ENCODE assay signal across 18 cellular contexts in genomic region chr5:131148835-131149234, GRCh38. TPM values are rescaled to one million over a fixed set of nuclear protein-coding genes. Genes with fewer than 3 reads are reported as not detected.
DNase-seq lines count a peak whose midpoint lies in the region; ATAC-seq and TF ChIP-seq lines count a peak whose summit lies in the region.
"Had no signal": no experiment of that assay in that cellular context is flagged by ENCODE, and none has a peak within 500 bp of the region (broad histone marks: within the 10 kb centered on the region; RNA-seq: fewer than 3 reads in every experiment).

No MANE protein-coding gene starts in this region.

- H2AK9ac ChIP-seq in IMR-90 (replicated peaks; ENCODE audit: low read depth, low read length, poor library complexity): no peak overlapping the region

- DNase-seq in IMR-90 (no peak), caudate nucleus (lab: John Stamatoyannopoulos, UW) (peak in 46 of 61 donors; percentile 1 to 69 (median 34)), putamen (ENCODE audit: low spot score) (peak; percentile 86), hepatic stellate cell (ENCODE audit: low spot score) (no peak)
- DNase-seq: DMS79 treated with DMSO at 0.1 percent for 48 hours, GM23248, NCI-H1436, NCI-H1930, NCI-H226, NCI-H524, NCI-H82, SJCRH30 had no signal

- no peak for TF ChIP-seq CTCF in IMR-90 (conservative IDR thresholded peaks at IDR 0.05; ENCODE audit: low read depth, low read length)

- no peak overlapping the region for H4K91ac ChIP-seq in IMR-90 (ENCODE audit: insufficient read depth, low read depth, low read length)

- H3K9ac ChIP-seq in IMR-90 (ENCODE audit: low read depth, low read length): no peak overlapping the region
- H3K9ac ChIP-seq: GM23248 had no signal

- H4K20me1 ChIP-seq in IMR-90 (ENCODE audit: insufficient read depth, low read length): no peaks in the 10 kb centered on the region

- TF ChIP-seq RAD21 in IMR-90 (IDR thresholded peaks at IDR 0.05; ENCODE audit: low read length): no peak

- TF ChIP-seq POLR2A in IMR-90 (IDR thresholded peaks at IDR 0.05; ENCODE audit: low read depth, low read length): no peak

- in situ Hi-C loops in IMR-90 (cut with MboI; ENCODE audit: low sequenced_read_pairs): no loop called here

- no peak overlapping the region; a peak in 1 of 4 replicates for H4K8ac ChIP-seq in IMR-90 (ENCODE audit: low read depth in 2 of 2, low read length in 2 of 2)

- no peak overlapping the region for H2BK15ac ChIP-seq in IMR-90 (ENCODE audit: low read depth, low read length)

- BruUV-seq in IMR-90 (replicated peaks; lab: Mats Ljungman, UMichigan): no TSS peak

- no peak overlapping the region for H3K4me2 ChIP-seq in IMR-90 (ENCODE audit: low read depth, low read length)

- H3K9me3 ChIP-seq in IMR-90 (ENCODE audit: control insufficient read depth, insufficient read depth, low read length): no peaks in the 10 kb centered on the region
- H3K9me3 ChIP-seq: HAP-1, SJCRH30 had no signal

- H2BK20ac ChIP-seq in IMR-90 (ENCODE audit: low read depth, low read length): peak overlapping the region; percentile 34; the same call in 1 of the 2 replicates

- no peak overlapping the region for H3K18ac ChIP-seq in IMR-90 (ENCODE audit: low read depth, low read length)

- H3K79me1 ChIP-seq in IMR-90 (ENCODE audit: low read depth in 1 of 2, low read length in 2 of 2): no peaks in the 10 kb centered on the region

- 100% methylated on average over 1 of the region's 2 CpGs; no CpG with 5 or more reads in 1 of the 2 experiments for WGBS in IMR-90 (ENCODE audit: extremely low coverage in 2 of 2, insufficient read length in 1 of 2), 2 experiments

- H3K23ac ChIP-seq in IMR-90 (ENCODE audit: low read depth, low read length): peak overlapping the region; percentile 42; the same call in 1 of the 2 replicates

- H3K36me3 ChIP-seq in IMR-90 (ENCODE audit: control insufficient read depth, insufficient read depth, low read length): no peaks in the 10 kb centered on the region
- H3K36me3 ChIP-seq: HAP-1, SJCRH30 had no signal

- no peak overlapping the region for H2BK120ac ChIP-seq in IMR-90 (ENCODE audit: low read depth, low read length)

- no peak overlapping the region for H2AK5ac ChIP-seq in IMR-90 (ENCODE audit: low read depth, low read length)

- H3K56ac ChIP-seq in IMR-90 (ENCODE audit: extremely low read depth, insufficient read depth, low read length): no peak overlapping the region

- no peak overlapping the region for H3K4me3 ChIP-seq in IMR-90 (ENCODE audit: insufficient read depth, low read depth, low read length)
- H3K4me3 ChIP-seq: GM23248, HAP-1, SJCRH30 had no signal

- no peak overlapping the region for H3K4ac ChIP-seq in IMR-90 (ENCODE audit: low read depth, low read length)

- peaks cover 7% of the 10 kb centered on the region; the same call in 1 of the 2 replicates for H3K9me1 ChIP-seq in IMR-90 (ENCODE audit: insufficient read depth, low read length)

- H4K5ac ChIP-seq in IMR-90 (ENCODE audit: low read depth, low read length): no peak overlapping the region

- dilution Hi-C loops in IMR-90 (cut with HindIII; ENCODE audit: low sequenced_read_pairs, unreplicated experiment): no loop called here

- ATAC-seq in IMR-90 (ENCODE audit: low read depth) (no peak), GM21526 (IDR thresholded peaks at IDR 0.05; ENCODE audit: low FRiP score, unreplicated experiment) (no peak), GM19023 (IDR thresholded peaks at IDR 0.05; ENCODE audit: unreplicated experiment) (no peak)

- no peaks in the 10 kb centered on the region for H3K27me3 ChIP-seq in IMR-90 (ENCODE audit: control insufficient read depth, insufficient read depth, low read length)
- H3K27me3 ChIP-seq in layer of hippocampus (ENCODE audit: control insufficient read depth, insufficient read depth, low read length): no peaks in the 10 kb centered on the region
- H3K27me3 ChIP-seq: SJCRH30 had no signal

- POLR2A ChIA-PET in IMR-90 (lab: Charles Lee; ENCODE audit: unreplicated experiment): interaction anchor here (0.6 kb wide), 3 partner anchors 9 to 509 kb away, joined by 3 to 7 read pairs (median 5); no protein-coding TSS in a partner anchor

- H2AFZ ChIP-seq in IMR-90 (replicated peaks; ENCODE audit: low read length, poor library complexity): no peak overlapping the region
- H2AFZ ChIP-seq: GM23248 had no signal

- H2BK5ac ChIP-seq in IMR-90 (ENCODE audit: low read depth, low read length, poor library complexity, severe bottlenecking): no peak overlapping the region

- intact Hi-C loops in IMR-90 (cut with micrococcal nuclease): no loop called here

- no peak overlapping the region for H3K14ac ChIP-seq in IMR-90 (replicated peaks; ENCODE audit: low read depth, low read length)

- no peak overlapping the region for H3K27ac ChIP-seq in IMR-90 (ENCODE audit: insufficient read depth, low read length)
- H3K27ac ChIP-seq in caudate nucleus (ENCODE audit: low read depth, low read length): peak overlapping the region; percentile 22
- H3K27ac ChIP-seq in layer of hippocampus (ENCODE audit: low read depth, low read length): peak overlapping the region; percentile 75
- H3K27ac ChIP-seq: GM23248, HL-60, RWPE1, SJCRH30 had no signal

- H3K4me1 ChIP-seq in IMR-90 (ENCODE audit: control insufficient read depth, insufficient read depth, low read length): peaks cover 3% of the 10 kb centered on the region; the same call in 1 of the 2 replicates
- H3K4me1 ChIP-seq: HAP-1, SJCRH30 had no signal

- CTCF ChIA-PET in IMR-90 (lab: Yijun Ruan, JAX): no interaction called here

TF ChIP-seq in IMR-90, 13 proteins besides CTCF, POLR2A, EP300 and RAD21:
- TF ChIP-seq BHLHE40 (IDR thresholded peaks at IDR 0.05; ENCODE audit: low read depth, low read length) (no peak), RFX5 (IDR thresholded peaks at IDR 0.05; ENCODE audit: low read depth, low read length) (no peak), NFE2L2 (IDR thresholded peaks at IDR 0.05; ENCODE audit: low read depth, low read length) (no peak), CEBPB (IDR thresholded peaks at IDR 0.05; ENCODE audit: low read depth, low read length) (no peak), MAZ (IDR thresholded peaks at IDR 0.05; ENCODE audit: borderline replicate concordance, low read depth, low read length) (no peak), RCOR1 (IDR thresholded peaks at IDR 0.05; ENCODE audit: insufficient replicate concordance, low read length) (no peak)
- TF ChIP-seq, protein P1, sequence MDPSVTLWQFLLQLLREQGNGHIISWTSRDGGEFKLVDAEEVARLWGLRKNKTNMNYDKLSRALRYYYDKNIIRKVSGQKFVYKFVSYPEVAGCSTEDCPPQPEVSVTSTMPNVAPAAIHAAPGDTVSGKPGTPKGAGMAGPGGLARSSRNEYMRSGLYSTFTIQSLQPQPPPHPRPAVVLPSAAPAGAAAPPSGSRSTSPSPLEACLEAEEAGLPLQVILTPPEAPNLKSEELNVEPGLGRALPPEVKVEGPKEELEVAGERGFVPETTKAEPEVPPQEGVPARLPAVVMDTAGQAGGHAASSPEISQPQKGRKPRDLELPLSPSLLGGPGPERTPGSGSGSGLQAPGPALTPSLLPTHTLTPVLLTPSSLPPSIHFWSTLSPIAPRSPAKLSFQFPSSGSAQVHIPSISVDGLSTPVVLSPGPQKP (IDR thresholded peaks at IDR 0.05; ENCODE audit: borderline replicate concordance, low read depth, low read length): no peak
- TF ChIP-seq, protein P2, sequence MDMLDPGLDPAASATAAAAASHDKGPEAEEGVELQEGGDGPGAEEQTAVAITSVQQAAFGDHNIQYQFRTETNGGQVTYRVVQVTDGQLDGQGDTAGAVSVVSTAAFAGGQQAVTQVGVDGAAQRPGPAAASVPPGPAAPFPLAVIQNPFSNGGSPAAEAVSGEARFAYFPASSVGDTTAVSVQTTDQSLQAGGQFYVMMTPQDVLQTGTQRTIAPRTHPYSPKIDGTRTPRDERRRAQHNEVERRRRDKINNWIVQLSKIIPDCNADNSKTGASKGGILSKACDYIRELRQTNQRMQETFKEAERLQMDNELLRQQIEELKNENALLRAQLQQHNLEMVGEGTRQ (IDR thresholded peaks at IDR 0.05; ENCODE audit: low read depth, low read length): no peak

RNA-seq across cellular contexts. Expression of gene HINT1, which starts 16.2 kb away (rescaled TPM):
- total RNA-seq in IMR-90 (2012; rRNA removed): 179 and 181 TPM in 2 replicates
- polyA plus RNA-seq in IMR-90 (2012; rRNA removed): 347 and 352 TPM in 2 replicates
- polyA plus RNA-seq in IMR-90 (2012; cell fraction: cytosol; rRNA removed): 142 and 333 TPM in 2 replicates
- polyA plus RNA-seq in IMR-90 (2012; cell fraction: nucleus; rRNA removed; ENCODE audit: low replicate concordance): 86.7 and 151 TPM in 2 replicates

RNA-seq across cellular contexts. Expression of gene LYRM7, which starts 21.9 kb away (rescaled TPM):
- 3.4 and 6.4 TPM in 2 replicates for total RNA-seq in IMR-90 (2012; rRNA removed)
- polyA plus RNA-seq in IMR-90 (2012; rRNA removed): 1.6 and 2.5 TPM in 2 replicates
- polyA plus RNA-seq in IMR-90 (2012; cell fraction: cytosol; rRNA removed): 0.37 and 0.81 TPM in 2 replicates
- polyA plus RNA-seq in IMR-90 (2012; cell fraction: nucleus; rRNA removed; ENCODE audit: low replicate concordance): 2.6 and 3.6 TPM in 2 replicates

Comparison
In these comparisons a context has a peak if more than half of its experiments do, and no peak if none do; other contexts are left out.
1. DNase-seq: peak in caudate nucleus (46 of 61) and putamen (single experiment); none in IMR-90 (single experiment) and hepatic stellate cell (single experiment).